ENCODE assay signal across 23 cellular contexts in the genomic region with DNA sequence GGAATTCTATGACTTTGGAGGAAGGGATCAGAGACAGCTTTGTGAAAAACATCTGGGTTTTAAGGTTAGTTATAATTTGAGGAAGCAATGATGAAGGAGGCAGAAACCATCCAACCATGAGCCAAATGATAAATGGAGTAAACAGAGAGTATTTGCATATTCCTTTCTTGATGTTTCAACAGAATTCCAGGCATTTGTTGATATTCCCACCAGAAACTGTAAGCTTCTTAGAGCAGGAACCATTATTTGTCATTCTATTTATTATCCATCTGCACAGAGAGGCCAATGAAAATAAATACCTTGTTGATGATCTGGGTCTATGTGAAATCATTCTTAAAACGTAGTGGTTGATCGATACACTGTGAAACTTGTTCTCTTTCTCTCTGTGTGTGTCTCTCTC.
"Had no signal": no experiment of that assay in that cellular context is flagged by ENCODE, and none has a peak within 500 bp of the region (broad histone marks: within the 10 kb centered on the region; RNA-seq: fewer than 3 reads in every experiment).

No MANE protein-coding gene starts in this region.

- H3K4me3 ChIP-seq: esophagus muscularis mucosa, heart left ventricle, ovary, right atrium auricular region, sigmoid colon, skin epidermis, testis, transverse colon had no signal

- H3K4me3 Mint-ChIP-seq: dendritic cell treated with granulocyte-macrophage colony-stimulating factor and Interleukin-4, amounts not matched to agents 40 ng/mL and 50 ng/mL, for 4 days; effector memory CD8-positive, alpha-beta T cell; natural killer cell; neural crest cell; stimulated activated naive B cell treated with anti-CD40 and anti-IgM and Interleukin-4, amounts not matched to agents 10 μg/mL and 1 μg/mL and 100 μg/mL, for 72 hours; stimulated activated naive CD8-positive, alpha-beta T cell treated with anti-CD3 and anti-CD28 coated beads, Interleukin-15, amount 100 ng/mL, for 72 hours had no signal

- H3K9me3 ChIP-seq: esophagus muscularis mucosa, heart left ventricle, ovary, right atrium auricular region, testis, transverse colon had no signal

- H3K27me3 ChIP-seq: esophagus muscularis mucosa, heart left ventricle, ovary, right atrium auricular region, sigmoid colon, testis, transverse colon had no signal

- H3K27ac ChIP-seq: epithelial cell of prostate, ovary, skin epidermis, testis, transverse colon had no signal

- H3K27ac Mint-ChIP-seq: dendritic cell treated with granulocyte-macrophage colony-stimulating factor and Interleukin-4, amounts not matched to agents 40 ng/mL and 50 ng/mL, for 4 days; effector memory CD8-positive, alpha-beta T cell; natural killer cell; stimulated activated naive B cell treated with anti-CD40 and anti-IgM and Interleukin-4, amounts not matched to agents 10 μg/mL and 1 μg/mL and 100 μg/mL, for 72 hours had no signal

- H3K36me3 Mint-ChIP-seq: natural killer cell; stimulated activated naive B cell treated with anti-CD40 and anti-IgM and Interleukin-4, amounts not matched to agents 10 μg/mL and 1 μg/mL and 100 μg/mL, for 72 hours had no signal

- H3K9me3 Mint-ChIP-seq: dendritic cell treated with granulocyte-macrophage colony-stimulating factor and Interleukin-4, amounts not matched to agents 40 ng/mL and 50 ng/mL, for 4 days; stimulated activated naive B cell treated with anti-CD40 and anti-IgM and Interleukin-4, amounts not matched to agents 10 μg/mL and 1 μg/mL and 100 μg/mL, for 72 hours had no signal

- H3K36me3 ChIP-seq: esophagus muscularis mucosa, heart left ventricle, ovary, right atrium auricular region, sigmoid colon, transverse colon had no signal

- DNase-seq: effector memory CD8-positive, alpha-beta T cell; heart left ventricle; hippocampal formation; islet precursor cell; mammary epithelial cell; natural killer cell; ovary; sigmoid colon; stimulated activated CD4-positive, alpha-beta T cell treated with anti-CD3 and anti-CD28 coated beads, Interleukin-2, amount 100 ng/mL, for 24 hours; stimulated activated CD4-positive, alpha-beta T cell treated with anti-CD3 and anti-CD28 coated beads, Interleukin-4, amount 100 ng/mL, for 4 hours; stimulated activated naive B cell treated with anti-CD40 and anti-IgM and Interleukin-4, amounts not matched to agents 10 μg/mL and 1 μg/mL and 100 μg/mL, for 72 hours; stimulated activated naive CD8-positive, alpha-beta T cell treated with anti-CD3 and anti-CD28 coated beads, Interleukin-15, amount 100 ng/mL, for 72 hours; testis; transverse colon had no signal

- ATAC-seq: effector memory CD8-positive, alpha-beta T cell; heart left ventricle; left lobe of liver; natural killer cell; stimulated activated naive B cell treated with anti-CD40 and anti-IgM and Interleukin-4, amounts not matched to agents 10 μg/mL and 1 μg/mL and 100 μg/mL, for 72 hours; stimulated activated naive CD8-positive, alpha-beta T cell treated with anti-CD3 and anti-CD28 coated beads, Interleukin-15, amount 100 ng/mL, for 72 hours had no signal

- H3K4me1 Mint-ChIP-seq: natural killer cell; neural crest cell; stimulated activated naive B cell treated with anti-CD40 and anti-IgM and Interleukin-4, amounts not matched to agents 10 μg/mL and 1 μg/mL and 100 μg/mL, for 72 hours; stimulated activated naive CD8-positive, alpha-beta T cell treated with anti-CD3 and anti-CD28 coated beads, Interleukin-15, amount 100 ng/mL, for 72 hours had no signal

- H3K27me3 Mint-ChIP-seq: dendritic cell treated with granulocyte-macrophage colony-stimulating factor and Interleukin-4, amounts not matched to agents 40 ng/mL and 50 ng/mL, for 4 days; effector memory CD8-positive, alpha-beta T cell; stimulated activated naive CD8-positive, alpha-beta T cell treated with anti-CD3 and anti-CD28 coated beads, Interleukin-15, amount 100 ng/mL, for 72 hours had no signal

- FAIRE-seq: colon, frontal cortex had no signal

- H3K4me1 ChIP-seq: heart left ventricle, right atrium auricular region, sigmoid colon, testis, transverse colon had no signal
